In the genomic region with DNA sequence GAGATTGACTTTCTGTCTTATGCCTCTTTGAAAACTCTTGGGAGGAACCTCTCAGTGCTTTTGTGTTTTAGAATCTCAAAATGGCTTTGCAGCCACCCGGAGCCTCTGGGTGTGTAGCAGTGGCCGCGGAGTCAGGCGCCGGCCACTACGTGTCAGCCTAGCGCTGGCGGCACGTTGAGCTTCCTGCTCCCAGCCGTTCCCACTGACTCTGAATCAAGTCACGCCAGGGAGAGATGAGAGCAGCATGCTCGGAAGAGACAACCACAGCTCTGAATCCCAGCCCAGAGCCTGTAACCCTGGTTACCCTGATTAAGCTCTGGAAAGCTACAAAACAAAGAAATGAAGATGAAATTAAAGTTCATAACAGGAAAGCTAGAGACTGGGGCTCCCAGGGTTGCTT, we compare ENCODE assay signal across 12 cellular contexts.
DNase-seq lines count a peak whose midpoint lies in the region; ATAC-seq and TF ChIP-seq lines count a peak whose summit lies in the region.
"Had no signal": no experiment of that assay in that cellular context is flagged by ENCODE, and none has a peak within 500 bp of the region (broad histone marks: within the 10 kb centered on the region; RNA-seq: fewer than 3 reads in every experiment).

No MANE protein-coding gene starts in this region.

- H3K27me3 Mint-ChIP-seq in H9 (ENCODE audit: low read depth): no peaks in the 10 kb centered on the region

- no peak overlapping the region for H3K9ac ChIP-seq in H9 (ENCODE audit: extremely low read depth, insufficient read length, low read length)

- POLR2A ChIA-PET in PC-9 (lab: Charles Lee; ENCODE audit: unreplicated experiment): no interaction called here

- CTCF ChIA-PET in PC-9 (lab: Charles Lee): no interaction called here

- no peaks in the 10 kb centered on the region for H3F3A ChIP-seq in PC-9 (ENCODE audit: insufficient read depth, low read depth)

- no peak overlapping the region for H3K14ac ChIP-seq in H9 (ENCODE audit: insufficient read depth, low read length)

- TF ChIP-seq POLR2A in sigmoid colon (IDR thresholded peaks at IDR 0.05): no peak

- no peaks in the 10 kb centered on the region for H3K79me2 ChIP-seq in H9 (ENCODE audit: insufficient read depth, low read length)
- no peaks in the 10 kb centered on the region for H3K79me2 ChIP-seq in PC-9 (ENCODE audit: low read depth)

- no peaks in the 10 kb centered on the region for H3K9me2 ChIP-seq in PC-9 (ENCODE audit: insufficient read depth)

- H3K18ac ChIP-seq in H9 (ENCODE audit: insufficient read length, low read depth, low read length): no peak overlapping the region

- H3K27me3 ChIP-seq in H9 (ENCODE audit: insufficient read depth, low read length) (no peaks in the 10 kb centered on the region), sigmoid colon (no peaks in the 10 kb centered on the region), PC-9 (ENCODE audit: insufficient read depth, low read depth) (no peaks in the 10 kb centered on the region)

- intact Hi-C loops in sigmoid colon (cut with DNase I): no loop called here
- intact Hi-C loops in mucosa of descending colon (cut with DNase I, micrococcal nuclease): no loop called here
- intact Hi-C loops in PC-9 (cut with micrococcal nuclease; ENCODE audit: unreplicated experiment): no loop called here

- H3K4me1 Mint-ChIP-seq in H9: peaks cover 32 to 47% of the 10 kb centered on the region in 2 experiments

- no peaks in the 10 kb centered on the region for H3K23me2 ChIP-seq in H9 (ENCODE audit: insufficient read length, low read depth, low read length, poor library complexity, severe bottlenecking)

- ATAC-seq in mucosa of descending colon: no peak

- peak; percentile 70 for TF ChIP-seq CTCF in H9 (conservative IDR thresholded peaks at IDR 0.05)
- peak in 1 of 4 experiments; percentile 10 for TF ChIP-seq CTCF in sigmoid colon (IDR thresholded peaks at IDR 0.05)
- TF ChIP-seq CTCF in mucosa of descending colon (IDR thresholded peaks at IDR 0.05): no peak
- TF ChIP-seq CTCF in PC-9 (conservative IDR thresholded peaks at IDR 0.05): no peak

- H4K20me1 ChIP-seq in H9 (ENCODE audit: control insufficient read depth, insufficient read depth, insufficient read length) (no peaks in the 10 kb centered on the region), PC-9 (ENCODE audit: insufficient read depth) (no peaks in the 10 kb centered on the region)

- no peak overlapping the region for H2BK5ac ChIP-seq in H9 (ENCODE audit: insufficient read length, low read length)

- no peak overlapping the region for H4K5ac ChIP-seq in H9 (ENCODE audit: insufficient read length, low read depth, low read length)

- H2BK20ac ChIP-seq in H9 (ENCODE audit: low read depth, low read length, poor library complexity, severe bottlenecking): no peak overlapping the region

- H3K4me3 ChIP-seq in sigmoid colon (no peak overlapping the region), mucosa of descending colon (no peak overlapping the region), PC-9 (no peak overlapping the region)
- H3K4me3 ChIP-seq: psoas muscle had no signal

- H3K9me3 ChIP-seq in H9 (ENCODE audit: control insufficient read depth, low read depth, low read length): no peaks in the 10 kb centered on the region
- H3K9me3 ChIP-seq in sigmoid colon: no peaks in the 10 kb centered on the region
- no peaks in the 10 kb centered on the region for H3K9me3 ChIP-seq in mucosa of descending colon
- no peaks in the 10 kb centered on the region for H3K9me3 ChIP-seq in PC-9 (ENCODE audit: insufficient read depth, low read depth)
- H3K9me3 ChIP-seq: psoas muscle had no signal

- no peak overlapping the region for H2AK5ac ChIP-seq in H9 (ENCODE audit: insufficient read length, low read length)

- no CpG with 5 or more reads among the region's 12 CpGs for WGBS in H9 (ENCODE audit: extremely low coverage, insufficient read length, low lambda C conversion rate)
- 64 to 91% methylated on average over 12 of the region's 12 CpGs for WGBS in sigmoid colon, 2 donors

- H3K4me2 ChIP-seq in H9 (ENCODE audit: insufficient read depth, insufficient read length, low read length): no peak overlapping the region
- no peak overlapping the region for H3K4me2 ChIP-seq in PC-9

- H3K4me1 ChIP-seq in H9 (ENCODE audit: insufficient read depth, low read length) (no peaks in the 10 kb centered on the region), sigmoid colon (no peaks in the 10 kb centered on the region), mucosa of descending colon (ENCODE audit: low read depth) (no peaks in the 10 kb centered on the region), PC-9 (replicated peaks; ENCODE audit: insufficient read depth) (no peaks in the 10 kb centered on the region)
- H3K4me1 ChIP-seq: psoas muscle had no signal

- no peaks in the 10 kb centered on the region for H3K79me1 ChIP-seq in H9 (ENCODE audit: insufficient read depth, low read depth, low read length, poor library complexity, severe bottlenecking)

- peak overlapping the region in 2 of 3 experiments; percentile 1 to 16; a peak in 2 of 7 replicates for H3K27ac Mint-ChIP-seq in H9

- H4K8ac ChIP-seq in H9 (replicated peaks; ENCODE audit: insufficient read length, low read depth, low read length): no peak overlapping the region

- H2AFZ ChIP-seq in H9 (ENCODE audit: low read length) (no peak overlapping the region), PC-9 (no peak overlapping the region)

- DNase-seq in H9: peak; percentile 79
- DNase-seq in dermis microvascular lymphatic vessel endothelial cell (ENCODE audit: low read depth in 2 of 2): peak; percentile 40 to 61
- DNase-seq in iPS-NIHi11 (ENCODE audit: low spot score): peak; percentile 61
- peak; percentile 69 for DNase-seq in sigmoid colon
- no peak for DNase-seq in mucosa of descending colon
- no peak for DNase-seq in PC-9
- DNase-seq in OCI-M2 (lab: John Stamatoyannopoulos, UW; ENCODE audit: unreplicated experiment): no peak
- DNase-seq in HK-2 (ENCODE audit: unreplicated experiment): no peak
- DNase-seq: DND-41; MM.1S; NK-92 treated with Interleukin-12 subunit alpha and Interleukin-12 subunit beta, amount 100 ng/mL, for 24 hours had no signal

- no peak for TF ChIP-seq EP300 in sigmoid colon (IDR thresholded peaks at IDR 0.05)

- H2BK12ac ChIP-seq in H9 (ENCODE audit: insufficient read length, low read depth, low read length): no peak overlapping the region

- no peak overlapping the region for H3K23ac ChIP-seq in H9 (ENCODE audit: insufficient read length, low read depth, low read length)

- H3K56ac ChIP-seq in H9 (ENCODE audit: insufficient read length, low read depth, low read length): no peak overlapping the region

- H3K4ac ChIP-seq in H9 (ENCODE audit: low read depth, low read length): no peak overlapping the region

- no peak overlapping the region for H4K91ac ChIP-seq in H9 (ENCODE audit: insufficient read length, low read depth, low read length)

- BruUV-seq in PC-9 (replicated peaks; lab: Mats Ljungman, UMichigan): no TSS peak

- H3K36me3 ChIP-seq in sigmoid colon: peaks cover 0 to 80% (median 22%) of the 10 kb centered on the region in 4 donors
- H3K36me3 ChIP-seq in mucosa of descending colon (ENCODE audit: low read depth): no peaks in the 10 kb centered on the region
- peaks cover 4% of the 10 kb centered on the region for H3K36me3 ChIP-seq in PC-9 (ENCODE audit: low read depth)

- no peak overlapping the region for H2BK120ac ChIP-seq in H9 (ENCODE audit: low read depth, low read length, poor library complexity, severe bottlenecking)

- H3K36me3 Mint-ChIP-seq in H9 (ENCODE audit: insufficient read depth in 1 of 3, low read depth in 3 of 3): peaks cover 4 to 6% (median 5%) of the 10 kb centered on the region in 3 experiments; a peak in 4 of 7 replicates

- H3K27ac ChIP-seq in H9 (ENCODE audit: insufficient read length, low read depth, low read length) (no peak overlapping the region), sigmoid colon (no peak overlapping the region), PC-9 (no peak overlapping the region)
- H3K27ac ChIP-seq: psoas muscle had no signal

- H3K4me3 Mint-ChIP-seq in H9: no peak overlapping the region

- H2BK15ac ChIP-seq in H9 (ENCODE audit: low read depth, low read length): no peak overlapping the region

- 0 out of 5 replicates have a peak, but pooled peaks cover 3% of the 10 kb centered on the region in 2 experiments for H3K9me3 Mint-ChIP-seq in H9

- no peak overlapping the region for H3T11ph ChIP-seq in H9 (ENCODE audit: low read length)

Comparison
In these comparisons a context has a peak if more than half of its experiments do, and no peak if none do; other contexts are left out.
1. DNase-seq: peak in H9 (single experiment), dermis microvascular lymphatic vessel endothelial cell (2 of 2), iPS-NIHi11 (single experiment) and sigmoid colon (single experiment); none in mucosa of descending colon (0 of 3), PC-9 (0 of 2), OCI-M2 (single experiment) and HK-2 (single experiment).